In the genomic region with DNA sequence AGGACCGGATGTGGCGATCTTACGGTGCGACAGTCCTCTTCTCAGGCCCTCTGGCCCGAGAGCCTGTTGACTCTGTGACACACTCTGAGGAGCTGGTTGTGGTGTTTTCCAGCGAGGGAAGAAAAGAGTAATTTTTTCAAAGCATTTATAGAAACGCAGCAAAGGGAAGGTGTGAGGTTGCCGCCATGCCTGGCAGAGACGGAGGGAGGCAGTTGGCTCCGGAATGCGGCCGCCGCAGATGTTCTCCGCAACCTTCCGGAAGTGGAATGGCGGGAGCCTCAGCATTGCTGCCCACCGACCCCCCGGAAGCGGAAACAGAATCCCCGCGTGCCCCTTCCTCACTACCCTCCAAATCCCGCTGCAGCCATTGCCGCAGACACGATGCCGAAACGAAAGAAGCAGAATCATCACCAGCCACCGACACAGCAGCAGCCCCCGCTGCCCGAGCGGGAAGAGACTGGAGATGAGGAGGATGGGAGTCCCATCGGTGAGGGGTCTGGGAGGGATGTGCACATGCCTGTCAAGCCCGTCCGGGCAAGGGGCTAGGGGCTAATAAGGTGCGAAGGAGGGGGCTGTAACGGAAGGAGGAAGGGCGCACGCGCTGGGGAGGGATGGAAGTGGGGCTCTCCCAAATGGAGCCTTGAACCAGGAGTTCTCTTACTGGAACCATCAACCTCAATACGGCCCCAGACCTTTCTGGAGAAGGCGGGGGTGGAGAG, we compare ENCODE assay signal across 8 cellular contexts. TPM values are rescaled to one million over a fixed set of nuclear protein-coding genes. Genes with fewer than 3 reads are reported as not detected.
A peak's percentile ranks its signal among the peaks of the same experiment; 100 is the strongest.
DNase-seq lines count a peak whose midpoint lies in the region; ATAC-seq, FAIRE-seq and TF ChIP-seq lines count a peak whose summit lies in the region.

Gene PRR3 (plus strand): TSS at position 332 of the 719 bp plus-strand sequence. CDS start 50 bp downstream, at position 382.

- H3K27ac ChIP-seq in keratinocyte (ENCODE audit: control insufficient read depth, insufficient read depth, low read length) = peak within 1 kb of the TSS; percentile 89

- no peaks in the 10 kb centered on the region for H3K27me3 ChIP-seq in bronchial epithelial cell (ENCODE audit: control insufficient read depth, insufficient read depth, low read length)
- H3K27me3 ChIP-seq in keratinocyte (ENCODE audit: control insufficient read depth, extremely low read depth, insufficient read depth, low read length) = no peaks in the 10 kb centered on the region

- DNase-seq in AG08395 (ENCODE audit: low spot score) (peak; percentile 93), NCI-H2196 (lab: John Stamatoyannopoulos, UW; ENCODE audit: unreplicated experiment) (peak; percentile 94), bronchial epithelial cell (ENCODE audit: low read depth) (peak; percentile 74), keratinocyte (ENCODE audit: low read depth, low spot score) (peak; percentile 36)
- peak; percentile 95 for DNase-seq in stimulated activated CD4-positive, alpha-beta T cell treated with anti-CD3 and anti-CD28 coated beads, Interleukin-15, amount 100 ng/mL, for 24 hours

- peak within 1 kb of the TSS; percentile 99 for H3K4me2 ChIP-seq in keratinocyte (ENCODE audit: control insufficient read depth, extremely low read depth, insufficient read depth, low read depth, low read length)

- FAIRE-seq in bronchial epithelial cell (lab: Jason Lieb, UNC) = no peak
- FAIRE-seq in keratinocyte (lab: Jason Lieb, UNC) = peak; percentile 43

- peak within 1 kb of the TSS; percentile 96 for H2AFZ ChIP-seq in keratinocyte (ENCODE audit: control insufficient read depth, low read length)

- H3K9me1 ChIP-seq in keratinocyte (ENCODE audit: control insufficient read depth, extremely low read depth, insufficient read depth, low read length) = peaks cover 4% of the 10 kb centered on the region

- ATAC-seq in GM18873 (IDR thresholded peaks at IDR 0.05; ENCODE audit: low FRiP score, unreplicated experiment) = peak; percentile 46
- peak; percentile 50 for ATAC-seq in HG03108 (IDR thresholded peaks at IDR 0.05; ENCODE audit: unreplicated experiment)

- peaks cover 23% of the 10 kb centered on the region for H3K79me2 ChIP-seq in keratinocyte (ENCODE audit: control insufficient read depth, insufficient read depth, low read length)

- H4K20me1 ChIP-seq in keratinocyte (ENCODE audit: control insufficient read depth, extremely low read depth, insufficient read depth, low read length) = no peaks in the 10 kb centered on the region

- peaks cover 14% of the 10 kb centered on the region for H3K36me3 ChIP-seq in bronchial epithelial cell (ENCODE audit: control insufficient read depth, insufficient read depth, low read length)
- H3K36me3 ChIP-seq in keratinocyte (ENCODE audit: control insufficient read depth in 2 of 2, extremely low read depth in 1 of 2, insufficient read depth in 2 of 2, low read length in 2 of 2) = peaks cover 12 to 21% of the 10 kb centered on the region in 2 experiments

- dilution Hi-C loops in keratinocyte (cut with MboI; ENCODE audit: extremely low pct_ligation_motif_present, low sequenced_read_pairs) = no loop called here

- peak within 1 kb of the TSS; percentile 95 for H3K9ac ChIP-seq in keratinocyte (ENCODE audit: control insufficient read depth, extremely low read depth, insufficient read depth, low read length)

- H3K9me3 ChIP-seq in keratinocyte (ENCODE audit: control insufficient read depth, low read depth, low read length) = no peaks in the 10 kb centered on the region

- TF ChIP-seq CTCF in WI38 (IDR thresholded peaks at IDR 0.05; ENCODE audit: low read depth, low read length) (no peak), bronchial epithelial cell (IDR thresholded peaks at IDR 0.05; ENCODE audit: insufficient read depth, low read length, severe bottlenecking) (no peak), keratinocyte (optimal IDR thresholded peaks at IDR 0.05 in 1 of 3, IDR thresholded peaks at IDR 0.05 in 1 of 3, conservative IDR thresholded peaks at IDR 0.05 in 1 of 3; ENCODE audit: extremely low read depth in 1 of 3, insufficient read depth in 2 of 3, low read length in 3 of 3) (no peak)

- peak within 1 kb of the TSS; percentile 98 for H3K4me3 ChIP-seq in WI38 (ENCODE audit: low read depth, low read length)
- H3K4me3 ChIP-seq in bronchial epithelial cell (ENCODE audit: low read depth, low read length) = peak within 1 kb of the TSS; percentile 95
- H3K4me3 ChIP-seq in keratinocyte (ENCODE audit: control insufficient read depth in 2 of 3, extremely low read depth in 1 of 3, insufficient read depth in 2 of 3, low read depth in 1 of 3, low read length in 3 of 3) = peak within 1 kb of the TSS; percentile 91 to 100 (median 99)

- peaks cover 18% of the 10 kb centered on the region for H3K4me1 ChIP-seq in keratinocyte (ENCODE audit: control insufficient read depth, extremely low read depth, insufficient read depth, low read length)

RNA-seq across cellular contexts. Expression of gene PRR3, which starts in this region (rescaled TPM):
- 1.9 and 2.1 TPM in 2 replicates for total RNA-seq in bronchial epithelial cell
- 5.4 to 6.4 TPM (median 6.1 TPM) in 3 replicates for polyA plus RNA-seq in keratinocyte
- polyA plus RNA-seq in keratinocyte (2011; ENCODE audit: low read depth) = 1.1 TPM
- polyA plus RNA-seq in keratinocyte (2011; cell fraction: cytosol; rRNA removed) = 3.5 and 4.5 TPM in 2 replicates
- polyA plus RNA-seq in keratinocyte (2011; cell fraction: nucleus; rRNA removed) = 6.2 and 7.6 TPM in 2 replicates
- polyA plus RNA-seq in keratinocyte (2012; ENCODE audit: low replicate concordance) = 3.2 and 3.7 TPM in 2 replicates
- polyA minus RNA-seq in keratinocyte = 3.3 to 6.2 TPM (median 3.8 TPM) in 3 replicates
- 1.7 TPM for polyA minus RNA-seq in keratinocyte (2011; cell fraction: cytosol; rRNA and poly(A)+ RNA removed)
- 1.2 and 3.3 TPM in 2 replicates for polyA minus RNA-seq in keratinocyte (2011; cell fraction: nucleus; rRNA and poly(A)+ RNA removed)

Comparison
In these comparisons a context has a peak if more than half of its experiments do, and no peak if none do; other contexts are left out.
1. Peak in every context shown above with its lines: DNase-seq, ATAC-seq, H3K4me3 ChIP-seq and H3K27ac ChIP-seq.
2. DNase-seq: peak in every context shown above with its lines; median percentile 95 in stimulated activated CD4-positive, alpha-beta T cell treated with anti-CD3 and anti-CD28 coated beads, Interleukin-15, amount 100 ng/mL, for 24 hours; 94 in NCI-H2196; 93 in AG08395; 74 in bronchial epithelial cell; 36 in keratinocyte.